In the genomic region with DNA sequence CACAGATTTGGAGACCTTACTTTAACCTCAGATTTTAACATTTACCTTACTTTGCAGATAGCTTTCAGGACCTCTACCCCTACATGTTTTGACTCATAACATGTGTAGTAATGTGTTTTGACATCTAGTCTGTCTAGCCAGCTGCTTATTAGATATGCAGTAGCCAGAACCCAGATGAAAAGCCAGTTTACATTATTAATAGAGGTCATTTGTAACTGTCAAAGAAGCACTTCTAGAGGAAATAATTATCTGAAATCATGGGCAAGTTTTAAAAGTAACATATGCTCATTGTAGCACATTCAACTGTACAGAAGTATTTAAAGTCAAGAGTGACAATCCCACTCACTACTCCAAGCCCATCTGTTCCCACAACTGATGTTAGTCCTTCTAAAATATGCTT, we compare ENCODE assay signal across 11 cellular contexts.
A peak's percentile ranks its signal among the peaks of the same experiment; 100 is the strongest.
DNase-seq lines count a peak whose midpoint lies in the region; ATAC-seq and TF ChIP-seq lines count a peak whose summit lies in the region.
"Had no signal": no experiment of that assay in that cellular context is flagged by ENCODE, and none has a peak within 500 bp of the region (broad histone marks: within the 10 kb centered on the region; RNA-seq: fewer than 3 reads in every experiment).

No MANE protein-coding gene starts in this region.

- H3K4me2 ChIP-seq in H9 (ENCODE audit: insufficient read depth, insufficient read length, low read length) = no peak overlapping the region

- H4K91ac ChIP-seq in H9 (ENCODE audit: insufficient read length, low read depth, low read length) = no peak overlapping the region

- no TSS peak for BruUV-seq in Calu3 (replicated peaks; lab: Mats Ljungman, UMichigan)

- H3K4me1 ChIP-seq in SJCRH30 = peaks cover 20% of the 10 kb centered on the region
- H3K4me1 ChIP-seq in esophagus muscularis mucosa = peaks cover 16 to 69% (median 65%) of the 10 kb centered on the region in 4 donors
- peaks cover 29% of the 10 kb centered on the region for H3K4me1 ChIP-seq in psoas muscle
- H3K4me1 ChIP-seq in H9 (ENCODE audit: insufficient read depth, low read length) = no peaks in the 10 kb centered on the region

- H3K36me3 Mint-ChIP-seq in Calu3 (ENCODE audit: insufficient read depth, unreplicated experiment) (peaks cover 7% of the 10 kb centered on the region), H9 (ENCODE audit: insufficient read depth in 1 of 3, low read depth in 3 of 3) (peaks cover 7 to 49% (median 30%) of the 10 kb centered on the region in 3 experiments; a peak in 6 of 7 replicates)

- peaks cover 66% of the 10 kb centered on the region for H3K4me1 Mint-ChIP-seq in Calu3 (ENCODE audit: low read depth, unreplicated experiment)
- peaks cover 15 to 18% of the 10 kb centered on the region in 2 experiments for H3K4me1 Mint-ChIP-seq in H9

- no peaks in the 10 kb centered on the region for H3K9me3 Mint-ChIP-seq in Calu3 (ENCODE audit: low read depth, unreplicated experiment)
- H3K9me3 Mint-ChIP-seq in H9 = no peaks in the 10 kb centered on the region

- H2BK20ac ChIP-seq in H9 (ENCODE audit: low read depth, low read length, poor library complexity, severe bottlenecking) = no peak overlapping the region

- H3K27me3 Mint-ChIP-seq in Calu3 (ENCODE audit: unreplicated experiment) (no peaks in the 10 kb centered on the region), H9 (ENCODE audit: low read depth) (no peaks in the 10 kb centered on the region)

- CTCF ChIA-PET in Calu3 (lab: Charles Lee) = interaction anchor here (0.6 to 1.1 kb wide), 4 partner anchors 59 to 86 kb away, joined by 3 to 5 read pairs (median 4); no protein-coding TSS in a partner anchor

- no peaks in the 10 kb centered on the region for H3K23me2 ChIP-seq in H9 (ENCODE audit: insufficient read length, low read depth, low read length, poor library complexity, severe bottlenecking)

- H3K4ac ChIP-seq in H9 (ENCODE audit: low read depth, low read length) = no peak overlapping the region

- H3K9ac ChIP-seq in H9 (ENCODE audit: extremely low read depth, insufficient read length, low read length) = no peak overlapping the region

- H3K18ac ChIP-seq in H9 (ENCODE audit: insufficient read length, low read depth, low read length) = no peak overlapping the region

- H2BK15ac ChIP-seq in H9 (ENCODE audit: low read depth, low read length) = no peak overlapping the region

- intact Hi-C loops in Calu3 (cut with micrococcal nuclease; ENCODE audit: unreplicated experiment) = no loop called here
- intact Hi-C loops in esophagus muscularis mucosa (cut with DNase I) = no loop called here
- intact Hi-C loops in psoas muscle (cut with DNase I) = no loop called here

- H3K14ac ChIP-seq in H9 (ENCODE audit: insufficient read depth, low read length) = no peak overlapping the region

- H3K79me1 ChIP-seq in H9 (ENCODE audit: insufficient read depth, low read depth, low read length, poor library complexity, severe bottlenecking) = no peaks in the 10 kb centered on the region

- H3K4me3 Mint-ChIP-seq in Calu3 (ENCODE audit: low read depth, unreplicated experiment) = no peak overlapping the region
- no peak overlapping the region for H3K4me3 Mint-ChIP-seq in H9

- H2AFZ ChIP-seq in H9 (ENCODE audit: low read length) = no peak overlapping the region

- H2BK5ac ChIP-seq in H9 (ENCODE audit: insufficient read length, low read length) = no peak overlapping the region

- H2AK5ac ChIP-seq in H9 (ENCODE audit: insufficient read length, low read length) = no peak overlapping the region

- no peak for TF ChIP-seq EP300 in esophagus muscularis mucosa (IDR thresholded peaks at IDR 0.05)

- H3K23ac ChIP-seq in H9 (ENCODE audit: insufficient read length, low read depth, low read length) = no peak overlapping the region

- no peak overlapping the region for H2BK12ac ChIP-seq in H9 (ENCODE audit: insufficient read length, low read depth, low read length)

- no peaks in the 10 kb centered on the region for H3K79me2 ChIP-seq in H9 (ENCODE audit: insufficient read depth, low read length)

- no peak overlapping the region for H4K5ac ChIP-seq in H9 (ENCODE audit: insufficient read length, low read depth, low read length)

- no peak overlapping the region for H4K8ac ChIP-seq in H9 (replicated peaks; ENCODE audit: insufficient read length, low read depth, low read length)

- H3K27me3 ChIP-seq in SJCRH30 = no peaks in the 10 kb centered on the region
- no peaks in the 10 kb centered on the region for H3K27me3 ChIP-seq in esophagus muscularis mucosa
- no peaks in the 10 kb centered on the region for H3K27me3 ChIP-seq in psoas muscle (ENCODE audit: insufficient read depth in 3 of 3, low read length in 2 of 3)
- no peaks in the 10 kb centered on the region for H3K27me3 ChIP-seq in H9 (ENCODE audit: insufficient read depth, low read length)

- no peak for TF ChIP-seq POLR2A in esophagus muscularis mucosa (IDR thresholded peaks at IDR 0.05; ENCODE audit: low read depth)

- DNase-seq in Calu3 (no peak), SJCRH30 (no peak), esophagus muscularis mucosa (ENCODE audit: extremely low spot score) (no peak), psoas muscle (no peak), DMS79 (lab: John Stamatoyannopoulos, UW) (no peak), H9 (no peak)
- DNase-seq: activated T-cell treated with anti-CD3 and anti-CD28 coated beads, Interleukin-2, amount 50 U/mL, for 48 hours; kidney had no signal

- H3K27ac Mint-ChIP-seq in Calu3 (ENCODE audit: unreplicated experiment) = peak overlapping the region; percentile 66
- no peak overlapping the region for H3K27ac Mint-ChIP-seq in H9

- no peaks in the 10 kb centered on the region for H3K9me3 ChIP-seq in SJCRH30 (replicated peaks)
- no peaks in the 10 kb centered on the region for H3K9me3 ChIP-seq in esophagus muscularis mucosa
- H3K9me3 ChIP-seq in psoas muscle = no peaks in the 10 kb centered on the region
- no peaks in the 10 kb centered on the region for H3K9me3 ChIP-seq in H9 (ENCODE audit: control insufficient read depth, low read depth, low read length)

- H2BK120ac ChIP-seq in H9 (ENCODE audit: low read depth, low read length, poor library complexity, severe bottlenecking) = no peak overlapping the region

- ATAC-seq in psoas muscle (peak in 3 of 4 donors; percentile 12 to 25 (median 16)), GM19023 (IDR thresholded peaks at IDR 0.05; ENCODE audit: unreplicated experiment) (no peak), HG03139 (IDR thresholded peaks at IDR 0.05; ENCODE audit: unreplicated experiment) (no peak)

- no peak for TF ChIP-seq CTCF in Calu3 (IDR thresholded peaks at IDR 0.05; ENCODE audit: unreplicated experiment)
- TF ChIP-seq CTCF in esophagus muscularis mucosa (IDR thresholded peaks at IDR 0.05) = no peak
- no peak for TF ChIP-seq CTCF in psoas muscle (IDR thresholded peaks at IDR 0.05)
- no peak for TF ChIP-seq CTCF in H9 (conservative IDR thresholded peaks at IDR 0.05)

- no peak overlapping the region for H3K56ac ChIP-seq in H9 (ENCODE audit: insufficient read length, low read depth, low read length)

- H4K20me1 ChIP-seq in H9 (ENCODE audit: control insufficient read depth, insufficient read depth, insufficient read length) = no peaks in the 10 kb centered on the region

- H3T11ph ChIP-seq in H9 (ENCODE audit: low read length) = no peak overlapping the region

- H3K4me3 ChIP-seq in SJCRH30 (no peak overlapping the region), esophagus muscularis mucosa (no peak overlapping the region), psoas muscle (no peak overlapping the region)
- H3K4me3 ChIP-seq: skin epidermis had no signal

- H3K36me3 ChIP-seq in SJCRH30 (no peaks in the 10 kb centered on the region), esophagus muscularis mucosa (peaks cover 0 to 22% (median 0%) of the 10 kb centered on the region in 4 donors), psoas muscle (ENCODE audit: insufficient read depth in 1 of 2, low read depth in 1 of 2) (no peaks in the 10 kb centered on the region)

- H3K27ac ChIP-seq in SJCRH30 (peak overlapping the region; percentile 56), esophagus muscularis mucosa (replicated peaks in 1 of 4) (peak overlapping the region; percentile 85 to 92 (median 88)), psoas muscle (peak overlapping the region; percentile 48), H9 (ENCODE audit: insufficient read length, low read depth, low read length) (no peak overlapping the region)

Comparison
In these comparisons a context has a peak if more than half of its experiments do, and no peak if none do; other contexts are left out.
1. ATAC-seq: peak in psoas muscle (3 of 4); none in GM19023 (single experiment) and HG03139 (single experiment).